ENCODE assay signal across 14 cellular contexts in genomic region chr16:3490911-3491629, GRCh38. TPM values are rescaled to one million over a fixed set of nuclear protein-coding genes. Genes with fewer than 3 reads are reported as not detected.
A peak's percentile ranks its signal among the peaks of the same experiment; 100 is the strongest.
DNase-seq lines count a peak whose midpoint lies in the region; ATAC-seq and TF ChIP-seq lines count a peak whose summit lies in the region.
"Had no signal": no experiment of that assay in that cellular context is flagged by ENCODE, and none has a peak within 500 bp of the region (broad histone marks: within the 10 kb centered on the region; RNA-seq: fewer than 3 reads in every experiment).

No MANE protein-coding gene starts in this region.

- no peak for TF ChIP-seq CTCF in foreskin fibroblast (IDR thresholded peaks at IDR 0.05; ENCODE audit: low read depth, low read length)

- CTCF ChIA-PET in naive thymus-derived CD4-positive, alpha-beta T cell (lab: Charles Lee), result interaction anchor here (0.6 to 1.1 kb wide), 2 partner anchors 9 to 135 kb away, joined by 3 read pairs; no protein-coding TSS in a partner anchor

- H3K27me3 Mint-ChIP-seq in T-helper 17 cell, result no peaks in the 10 kb centered on the region
- no peaks in the 10 kb centered on the region for H3K27me3 Mint-ChIP-seq in naive thymus-derived CD4-positive, alpha-beta T cell
- H3K27me3 Mint-ChIP-seq in activated CD4-positive, alpha-beta T cell treated with anti-CD3 and anti-CD28 coated beads, Interleukin-2, amount 10 ng/mL, durations not matched to agents 24 days and 14 days, result no peaks in the 10 kb centered on the region

- ATAC-seq in T-helper 17 cell (no peak), HG03457 (IDR thresholded peaks at IDR 0.05; ENCODE audit: unreplicated experiment) (no peak)
- no peak for ATAC-seq in naive thymus-derived CD4-positive, alpha-beta T cell
- ATAC-seq: activated CD4-positive, CD25-positive, alpha-beta regulatory T cell treated with anti-CD3 and anti-CD28 coated beads, Interleukin-2, amount 50 U/mL, for 24 hours; natural killer cell had no signal

- H3K27ac Mint-ChIP-seq in T-helper 17 cell, result peak overlapping the region; percentile 66
- peak overlapping the region in 6 of 9 donors; percentile 10 to 66 (median 51) for H3K27ac Mint-ChIP-seq in naive thymus-derived CD4-positive, alpha-beta T cell
- H3K27ac Mint-ChIP-seq in activated CD4-positive, alpha-beta T cell treated with anti-CD3 and anti-CD28 coated beads, Interleukin-2, amount 10 ng/mL, durations not matched to agents 24 days and 14 days, result no peak overlapping the region
- H3K27ac Mint-ChIP-seq: natural killer cell had no signal

- H3K9me3 Mint-ChIP-seq in naive thymus-derived CD4-positive, alpha-beta T cell, result no peaks in the 10 kb centered on the region
- no peaks in the 10 kb centered on the region for H3K9me3 Mint-ChIP-seq in activated CD4-positive, alpha-beta T cell treated with anti-CD3 and anti-CD28 coated beads, Interleukin-2, amount 10 ng/mL, durations not matched to agents 24 days and 14 days
- H3K9me3 Mint-ChIP-seq: natural killer cell had no signal

- H3K9ac ChIP-seq in Karpas-422 (ENCODE audit: low read length), result no peak overlapping the region

- H3K9me3 ChIP-seq in Karpas-422 (ENCODE audit: low read length) (no peaks in the 10 kb centered on the region), T-helper 17 cell (ENCODE audit: control insufficient read depth, low read length, poor library complexity, severe bottlenecking) (no peaks in the 10 kb centered on the region)
- H3K9me3 ChIP-seq in naive thymus-derived CD4-positive, alpha-beta T cell (ENCODE audit: control insufficient read depth in 2 of 3, low read length in 3 of 3), result no peaks in the 10 kb centered on the region
- H3K9me3 ChIP-seq: suprapubic skin had no signal

- H3K79me2 ChIP-seq in Karpas-422 (ENCODE audit: low read length), result no peaks in the 10 kb centered on the region

- H2AFZ ChIP-seq in Karpas-422 (ENCODE audit: low read length), result no peak overlapping the region

- intact Hi-C loops in naive thymus-derived CD4-positive, alpha-beta T cell (cut with micrococcal nuclease), result no loop called here
- intact Hi-C loops in activated CD4-positive, alpha-beta T cell treated with anti-CD3 and anti-CD28 coated beads, Interleukin-2, amount 10 ng/mL, durations not matched to agents 24 days and 14 days (cut with micrococcal nuclease), result no loop called here

- no peak overlapping the region for H3K4me2 ChIP-seq in Karpas-422 (ENCODE audit: low read depth, low read length, poor library complexity, severe bottlenecking)

- H3K27me3 ChIP-seq in Karpas-422 (ENCODE audit: low read length), result no peaks in the 10 kb centered on the region
- H3K27me3 ChIP-seq in naive thymus-derived CD4-positive, alpha-beta T cell (ENCODE audit: control insufficient read depth in 2 of 2, insufficient read depth in 2 of 2, low read length in 2 of 2), result no peaks in the 10 kb centered on the region
- H3K27me3 ChIP-seq: suprapubic skin had no signal

- H3K36me3 Mint-ChIP-seq in T-helper 17 cell (ENCODE audit: low read depth), result no peaks in the 10 kb centered on the region
- peaks cover 0 to 4% (median 0%) of the 10 kb centered on the region in 5 donors for H3K36me3 Mint-ChIP-seq in naive thymus-derived CD4-positive, alpha-beta T cell
- peaks cover 5% of the 10 kb centered on the region for H3K36me3 Mint-ChIP-seq in activated CD4-positive, alpha-beta T cell treated with anti-CD3 and anti-CD28 coated beads, Interleukin-2, amount 10 ng/mL, durations not matched to agents 24 days and 14 days (ENCODE audit: low read depth)
- H3K36me3 Mint-ChIP-seq: natural killer cell had no signal

- DNase-seq in NCI-H1105 treated with DMSO at 0.1 percent for 48 hours (lab: John Stamatoyannopoulos, UW) (peak; percentile 6), NCI-H1105 (lab: John Stamatoyannopoulos, UW) (no peak), Karpas-422 (peak; percentile 59), T-helper 17 cell (no peak), foreskin fibroblast (no peak)
- no peak for DNase-seq in naive thymus-derived CD4-positive, alpha-beta T cell
- DNase-seq in activated CD4-positive, alpha-beta T cell treated with anti-CD3 and anti-CD28 coated beads, Interleukin-2, amount 10 ng/mL, durations not matched to agents 24 days and 14 days, result no peak
- DNase-seq: 8988T; effector memory CD4-positive, alpha-beta T cell; natural killer cell had no signal

- H3K36me3 ChIP-seq in Karpas-422 (ENCODE audit: insufficient read depth, low read length), result no peaks in the 10 kb centered on the region
- peaks cover 0 to 14% (median 0%) of the 10 kb centered on the region in 3 experiments for H3K36me3 ChIP-seq in naive thymus-derived CD4-positive, alpha-beta T cell (ENCODE audit: control insufficient read depth in 2 of 3, insufficient read depth in 3 of 3, low read length in 3 of 3)

- no peaks in the 10 kb centered on the region for H3K9me2 ChIP-seq in Karpas-422 (replicated peaks; ENCODE audit: insufficient read depth, low read length)

- H4K20me1 ChIP-seq in Karpas-422 (ENCODE audit: insufficient read depth, low read depth, low read length), result 0 out of 2 replicates have a peak, but pooled peaks cover 6% of the 10 kb centered on the region

- POLR2A ChIA-PET in naive thymus-derived CD4-positive, alpha-beta T cell (lab: Charles Lee), result no interaction called here

- H3K4me3 Mint-ChIP-seq in T-helper 17 cell, result no peak overlapping the region
- H3K4me3 Mint-ChIP-seq in naive thymus-derived CD4-positive, alpha-beta T cell, result no peak overlapping the region
- H3K4me3 Mint-ChIP-seq in activated CD4-positive, alpha-beta T cell treated with anti-CD3 and anti-CD28 coated beads, Interleukin-2, amount 10 ng/mL, durations not matched to agents 24 days and 14 days, result no peak overlapping the region
- H3K4me3 Mint-ChIP-seq: natural killer cell had no signal

- H3K4me3 ChIP-seq in Karpas-422 (ENCODE audit: low read length), result no peak overlapping the region
- no peak overlapping the region for H3K4me3 ChIP-seq in naive thymus-derived CD4-positive, alpha-beta T cell (ENCODE audit: low read length)
- H3K4me3 ChIP-seq in foreskin fibroblast (ENCODE audit: low read depth in 1 of 2, low read length in 2 of 2), result no peak overlapping the region
- H3K4me3 ChIP-seq: suprapubic skin had no signal

- H3K27ac ChIP-seq in Karpas-422 (ENCODE audit: low read length), result no peak overlapping the region
- no peak overlapping the region for H3K27ac ChIP-seq in naive thymus-derived CD4-positive, alpha-beta T cell (ENCODE audit: low read depth, low read length)
- H3K27ac ChIP-seq: RWPE1, suprapubic skin had no signal

- H3K4me1 Mint-ChIP-seq in T-helper 17 cell, result peaks cover 2% of the 10 kb centered on the region
- H3K4me1 Mint-ChIP-seq in naive thymus-derived CD4-positive, alpha-beta T cell, result peaks cover 0 to 9% (median 5%) of the 10 kb centered on the region in 7 donors
- H3K4me1 Mint-ChIP-seq in activated CD4-positive, alpha-beta T cell treated with anti-CD3 and anti-CD28 coated beads, Interleukin-2, amount 10 ng/mL, durations not matched to agents 24 days and 14 days, result no peaks in the 10 kb centered on the region
- H3K4me1 Mint-ChIP-seq: natural killer cell had no signal

- no peaks in the 10 kb centered on the region for H3K4me1 ChIP-seq in Karpas-422 (ENCODE audit: low read length)
- H3K4me1 ChIP-seq in naive thymus-derived CD4-positive, alpha-beta T cell (ENCODE audit: control insufficient read depth in 2 of 2, insufficient read depth in 2 of 2, low read length in 2 of 2), result no peaks in the 10 kb centered on the region
- H3K4me1 ChIP-seq: suprapubic skin had no signal

RNA-seq across cellular contexts. Expression of gene C16orf90, which starts 4.2 kb away (rescaled TPM):
- total RNA-seq in Karpas-422 (2014; rRNA removed; shearing (Covaris generic); ENCODE audit: low replicate concordance), result not detected in 2 replicates
- not detected for total RNA-seq in T-helper 17 cell
- not detected for total RNA-seq in naive thymus-derived CD4-positive, alpha-beta T cell
- polyA plus RNA-seq in naive thymus-derived CD4-positive, alpha-beta T cell, result not detected
- total RNA-seq in activated CD4-positive, alpha-beta T cell treated with anti-CD3 and anti-CD28 coated beads, Interleukin-2, amount 10 ng/mL, durations not matched to agents 24 days and 14 days, result not detected in 2 replicates
- total RNA-seq: natural killer cell, suprapubic skin had no signal

RNA-seq across cellular contexts. Expression of gene CLUAP1, which starts 9.7 kb away (rescaled TPM):
- 21.6 and 29.4 TPM in 2 replicates for total RNA-seq in Karpas-422 (2014; rRNA removed; shearing (Covaris generic); ENCODE audit: low replicate concordance)
- 10 to 100 TPM; 10.7 to 19.0 TPM for total RNA-seq in T-helper 17 cell
- total RNA-seq in naive thymus-derived CD4-positive, alpha-beta T cell, result 10 to 100 TPM; 16.9 to 33.2 (median 28.0) TPM
- polyA plus RNA-seq in naive thymus-derived CD4-positive, alpha-beta T cell, result 10 to 100 TPM; 31.5 to 44.2 TPM
- total RNA-seq in activated CD4-positive, alpha-beta T cell treated with anti-CD3 and anti-CD28 coated beads, Interleukin-2, amount 10 ng/mL, durations not matched to agents 24 days and 14 days, result 19.6 and 22.5 TPM in 2 replicates

RNA-seq across cellular contexts. Expression of gene NAA60, which starts 47.6 kb away (rescaled TPM):
- 15.1 and 18.4 TPM in 2 replicates for total RNA-seq in Karpas-422 (2014; rRNA removed; shearing (Covaris generic); ENCODE audit: low replicate concordance)
- total RNA-seq in T-helper 17 cell, result 10 to 100 TPM; 34.8 to 44.5 TPM
- total RNA-seq in naive thymus-derived CD4-positive, alpha-beta T cell, result 10 to 100 TPM; 38.7 to 63.7 (median 55.3) TPM
- polyA plus RNA-seq in naive thymus-derived CD4-positive, alpha-beta T cell, result 10 to 100 TPM; 41.2 to 58.9 TPM
- 31.4 and 34.7 TPM in 2 replicates for total RNA-seq in activated CD4-positive, alpha-beta T cell treated with anti-CD3 and anti-CD28 coated beads, Interleukin-2, amount 10 ng/mL, durations not matched to agents 24 days and 14 days

RNA-seq across cellular contexts. Expression of gene ZNF597, which starts 47.8 kb away (rescaled TPM):
- total RNA-seq in Karpas-422 (2014; rRNA removed; shearing (Covaris generic); ENCODE audit: low replicate concordance), result 1.3 and 3.1 TPM in 2 replicates
- total RNA-seq in T-helper 17 cell, result 1 to 10 TPM; 3.0 to 3.2 TPM
- total RNA-seq in naive thymus-derived CD4-positive, alpha-beta T cell, result 1 to 10 TPM; 2.2 to 5.9 (median 3.8) TPM
- 1 to 10 TPM; 1.7 to 2.1 TPM for polyA plus RNA-seq in naive thymus-derived CD4-positive, alpha-beta T cell
- 1.9 and 2.1 TPM in 2 replicates for total RNA-seq in activated CD4-positive, alpha-beta T cell treated with anti-CD3 and anti-CD28 coated beads, Interleukin-2, amount 10 ng/mL, durations not matched to agents 24 days and 14 days

Comparison
In these comparisons a context has a peak if more than half of its experiments do, and no peak if none do; other contexts are left out.
1. DNase-seq: peak in NCI-H1105 treated with DMSO at 0.1 percent for 48 hours (single experiment) and Karpas-422 (single experiment); none in NCI-H1105 (single experiment), T-helper 17 cell (0 of 3), naive thymus-derived CD4-positive, alpha-beta T cell (0 of 9), activated CD4-positive, alpha-beta T cell treated with anti-CD3 and anti-CD28 coated beads, Interleukin-2, amount 10 ng/mL, durations not matched to agents 24 days and 14 days (single experiment) and foreskin fibroblast (0 of 2).